ENCODE assay signal across 13 cellular contexts in genomic region chr15:60539881-60540613, GRCh38.
A peak's percentile ranks its signal among the peaks of the same experiment; 100 is the strongest.
DNase-seq lines count a peak whose midpoint lies in the region; ATAC-seq lines count a peak whose summit lies in the region.
"Had no signal": no experiment of that assay in that cellular context is flagged by ENCODE, and none has a peak within 500 bp of the region (broad histone marks: within the 10 kb centered on the region; RNA-seq: fewer than 3 reads in every experiment).

No MANE protein-coding gene starts in this region.

- intact Hi-C loops in activated T-helper 2 cell treated with anti-CD3 and anti-CD28 coated beads, Interferon-gamma antibody, Interleukin-2, Interleukin-4, amounts not matched to agents 10 μg/mL and 5 μg/mL and 100 μg/mL, durations not matched to agents 14 hours and 24 hours and 36 hours (cut with micrococcal nuclease), result no loop called here

- H3K9me3 Mint-ChIP-seq in IgD-negative memory B cell (no peaks in the 10 kb centered on the region), immature natural killer cell (no peaks in the 10 kb centered on the region)
- H3K9me3 Mint-ChIP-seq in activated T-helper 2 cell treated with anti-CD3 and anti-CD28 coated beads, Interferon-gamma antibody, Interleukin-2, Interleukin-4, amounts not matched to agents 10 μg/mL and 5 μg/mL and 100 μg/mL, durations not matched to agents 14 hours and 24 hours and 36 hours, result no peaks in the 10 kb centered on the region

- H3K4me3 Mint-ChIP-seq in IgD-negative memory B cell, result no peak overlapping the region
- no peak overlapping the region for H3K4me3 Mint-ChIP-seq in activated T-helper 2 cell treated with anti-CD3 and anti-CD28 coated beads, Interferon-gamma antibody, Interleukin-2, Interleukin-4, amounts not matched to agents 10 μg/mL and 5 μg/mL and 100 μg/mL, durations not matched to agents 14 hours and 24 hours and 36 hours (ENCODE audit: low read depth)
- H3K4me3 Mint-ChIP-seq in immature natural killer cell, result peak overlapping the region; percentile 67 to 90 (median 80)

- no peaks in the 10 kb centered on the region for H3K27me3 Mint-ChIP-seq in IgD-negative memory B cell
- peaks cover 4% of the 10 kb centered on the region for H3K27me3 Mint-ChIP-seq in activated T-helper 2 cell treated with anti-CD3 and anti-CD28 coated beads, Interferon-gamma antibody, Interleukin-2, Interleukin-4, amounts not matched to agents 10 μg/mL and 5 μg/mL and 100 μg/mL, durations not matched to agents 14 hours and 24 hours and 36 hours (ENCODE audit: low read depth)
- H3K27me3 Mint-ChIP-seq in immature natural killer cell (ENCODE audit: low read depth in 3 of 3), result peaks cover 4 to 14% (median 7%) of the 10 kb centered on the region in 3 donors

- H3K36me3 Mint-ChIP-seq in IgD-negative memory B cell (peaks cover 2% of the 10 kb centered on the region), immature natural killer cell (no peaks in the 10 kb centered on the region)
- peaks cover 26% of the 10 kb centered on the region for H3K36me3 Mint-ChIP-seq in activated T-helper 2 cell treated with anti-CD3 and anti-CD28 coated beads, Interferon-gamma antibody, Interleukin-2, Interleukin-4, amounts not matched to agents 10 μg/mL and 5 μg/mL and 100 μg/mL, durations not matched to agents 14 hours and 24 hours and 36 hours (ENCODE audit: low read depth)

- DNase-seq in activated CD4-positive, alpha-beta T cell treated with anti-CD3 and anti-CD28 coated beads for 4 hours, result peak; percentile 34 to 39
- no peak for DNase-seq in activated CD4-positive, alpha-beta T cell treated with anti-CD3 and anti-CD28 coated beads for 1 hour
- no peak for DNase-seq in activated T-helper 2 cell treated with anti-CD3 and anti-CD28 coated beads, Interferon-gamma antibody, Interleukin-2, Interleukin-4, amounts not matched to agents 10 μg/mL and 5 μg/mL and 100 μg/mL, durations not matched to agents 14 hours and 24 hours and 36 hours (ENCODE audit: low spot score)
- peak; percentile 59 to 74 (median 59) for DNase-seq in immature natural killer cell
- DNase-seq in HT-29 (ENCODE audit: low spot score), result no peak
- no peak for DNase-seq in NCI-H524 (lab: John Stamatoyannopoulos, UW)
- DNase-seq: gastrocnemius medialis, NCI-H1436, NCI-H774, OCI-M1 had no signal

- H3K27ac Mint-ChIP-seq in IgD-negative memory B cell (peak overlapping the region in 2 of 3 donors; percentile 26 to 36), immature natural killer cell (peak overlapping the region; percentile 92 to 99 (median 96))
- H3K27ac Mint-ChIP-seq in activated T-helper 2 cell treated with anti-CD3 and anti-CD28 coated beads, Interferon-gamma antibody, Interleukin-2, Interleukin-4, amounts not matched to agents 10 μg/mL and 5 μg/mL and 100 μg/mL, durations not matched to agents 14 hours and 24 hours and 36 hours, result peak overlapping the region; percentile 40

- ATAC-seq in GM19023 (IDR thresholded peaks at IDR 0.05; ENCODE audit: unreplicated experiment), result no peak
- ATAC-seq: gastrocnemius medialis, Right ventricle myocardium inferior had no signal

- H3K4me1 Mint-ChIP-seq in IgD-negative memory B cell (peaks cover 0 to 15% (median 0%) of the 10 kb centered on the region in 3 donors), immature natural killer cell (peaks cover 97 to 100% of the 10 kb centered on the region in 2 donors)
- peaks cover 54% of the 10 kb centered on the region for H3K4me1 Mint-ChIP-seq in activated T-helper 2 cell treated with anti-CD3 and anti-CD28 coated beads, Interferon-gamma antibody, Interleukin-2, Interleukin-4, amounts not matched to agents 10 μg/mL and 5 μg/mL and 100 μg/mL, durations not matched to agents 14 hours and 24 hours and 36 hours (ENCODE audit: low read depth)

Comparison
In these comparisons a context has a peak if more than half of its experiments do, and no peak if none do; other contexts are left out.
1. DNase-seq: peak in activated CD4-positive, alpha-beta T cell treated with anti-CD3 and anti-CD28 coated beads for 4 hours (2 of 2) and immature natural killer cell (3 of 3); none in activated CD4-positive, alpha-beta T cell treated with anti-CD3 and anti-CD28 coated beads for 1 hour (single experiment), activated T-helper 2 cell treated with anti-CD3 and anti-CD28 coated beads, Interferon-gamma antibody, Interleukin-2, Interleukin-4, amounts not matched to agents 10 μg/mL and 5 μg/mL and 100 μg/mL, durations not matched to agents 14 hours and 24 hours and 36 hours (single experiment), HT-29 (single experiment) and NCI-H524 (0 of 2).
2. H3K27ac Mint-ChIP-seq: peak in every context shown above with its lines; median percentile 96 in immature natural killer cell; 40 in activated T-helper 2 cell treated with anti-CD3 and anti-CD28 coated beads, Interferon-gamma antibody, Interleukin-2, Interleukin-4, amounts not matched to agents 10 μg/mL and 5 μg/mL and 100 μg/mL, durations not matched to agents 14 hours and 24 hours and 36 hours; 31 in IgD-negative memory B cell.
3. H3K4me3 Mint-ChIP-seq: peak in immature natural killer cell (5 of 5); none in IgD-negative memory B cell (0 of 4) and activated T-helper 2 cell treated with anti-CD3 and anti-CD28 coated beads, Interferon-gamma antibody, Interleukin-2, Interleukin-4, amounts not matched to agents 10 μg/mL and 5 μg/mL and 100 μg/mL, durations not matched to agents 14 hours and 24 hours and 36 hours (single experiment).